In the genomic region with DNA sequence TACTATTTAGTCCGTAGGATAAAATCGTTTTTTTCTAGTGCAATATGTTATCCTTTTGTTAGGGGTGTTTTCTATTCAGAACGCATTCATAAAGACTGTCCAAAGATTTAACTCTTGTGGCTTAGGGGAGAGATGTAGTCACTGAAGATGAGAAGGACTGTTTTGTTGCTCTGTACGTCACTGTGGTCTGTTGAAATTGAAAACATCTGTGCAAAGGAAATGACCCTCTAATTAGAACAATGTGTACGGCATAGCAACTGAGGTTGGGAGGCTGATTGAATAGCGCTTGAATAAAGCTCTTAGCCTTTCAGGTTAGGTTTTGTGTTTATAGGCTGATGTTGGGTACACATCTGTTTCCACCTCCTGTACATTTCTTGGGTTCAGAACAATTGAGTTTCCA, we compare ENCODE assay signal across 14 cellular contexts.
DNase-seq lines count a peak whose midpoint lies in the region; ATAC-seq, FAIRE-seq and TF ChIP-seq lines count a peak whose summit lies in the region.
"Had no signal": no experiment of that assay in that cellular context is flagged by ENCODE, and none has a peak within 500 bp of the region (broad histone marks: within the 10 kb centered on the region; RNA-seq: fewer than 3 reads in every experiment).

No MANE protein-coding gene starts in this region.

- intact Hi-C loops in pancreas (cut with DNase I) (no loop called here), upper lobe of right lung (cut with DNase I) (no loop called here)

- H2AFZ ChIP-seq in DND-41 (ENCODE audit: low read depth, low read length): no peak overlapping the region

- H3K4me1 Mint-ChIP-seq in effector memory CD8-positive, alpha-beta T cell (ENCODE audit: low read depth in 2 of 2): no peaks in the 10 kb centered on the region
- no peaks in the 10 kb centered on the region for H3K4me1 Mint-ChIP-seq in stimulated activated naive CD8-positive, alpha-beta T cell treated with anti-CD3 and anti-CD28 coated beads, Interleukin-15, amount 100 ng/mL, for 72 hours

- H3K4me3 Mint-ChIP-seq in effector memory CD8-positive, alpha-beta T cell: no peak overlapping the region
- H3K4me3 Mint-ChIP-seq in stimulated activated naive CD8-positive, alpha-beta T cell treated with anti-CD3 and anti-CD28 coated beads, Interleukin-15, amount 100 ng/mL, for 72 hours: no peak overlapping the region

- H3K79me2 ChIP-seq in DND-41 (ENCODE audit: insufficient read depth, low read length): no peaks in the 10 kb centered on the region

- H3K4me3 ChIP-seq in DND-41 (ENCODE audit: low read depth in 1 of 2, low read length in 2 of 2) (no peak overlapping the region), SK-N-MC (peak overlapping the region; percentile 19), fibroblast of the aortic adventitia (ENCODE audit: low read depth, low read length) (no peak overlapping the region), pancreas (no peak overlapping the region), upper lobe of right lung (no peak overlapping the region)
- H3K4me3 ChIP-seq: K562 had no signal

- H3K27ac Mint-ChIP-seq in effector memory CD8-positive, alpha-beta T cell: no peak overlapping the region
- no peak overlapping the region for H3K27ac Mint-ChIP-seq in stimulated activated naive CD8-positive, alpha-beta T cell treated with anti-CD3 and anti-CD28 coated beads, Interleukin-15, amount 100 ng/mL, for 72 hours
- H3K27ac Mint-ChIP-seq: activated naive CD4-positive, alpha-beta T cell treated with anti-CD3 and anti-CD28 coated beads, Interleukin-2, amount 50 U/mL, for 72 hours had no signal

- peaks cover 16 to 28% of the 10 kb centered on the region in 2 donors for H3K27me3 Mint-ChIP-seq in effector memory CD8-positive, alpha-beta T cell
- H3K27me3 Mint-ChIP-seq in stimulated activated naive CD8-positive, alpha-beta T cell treated with anti-CD3 and anti-CD28 coated beads, Interleukin-15, amount 100 ng/mL, for 72 hours: peaks cover 22% of the 10 kb centered on the region

- H3K27me3 ChIP-seq in DND-41 (ENCODE audit: insufficient read depth, low read length, poor library complexity) (no peaks in the 10 kb centered on the region), pancreas (no peaks in the 10 kb centered on the region), upper lobe of right lung (no peaks in the 10 kb centered on the region)

- 50 to 61% methylated on average over 6 of the region's 6 CpGs for WGBS in pancreas, 2 donors

- no peaks in the 10 kb centered on the region for H3K36me3 Mint-ChIP-seq in effector memory CD8-positive, alpha-beta T cell (ENCODE audit: insufficient read depth)
- H3K36me3 Mint-ChIP-seq: activated naive CD4-positive, alpha-beta T cell treated with anti-CD3 and anti-CD28 coated beads, Interleukin-2, amount 50 U/mL, for 72 hours had no signal

- DNase-seq in DND-41: no peak
- DNase-seq in SK-N-MC (ENCODE audit: low read depth, low spot score): peak; percentile 65
- peak; percentile 99 for DNase-seq in fibroblast of the aortic adventitia (ENCODE audit: low read depth)
- no peak for DNase-seq in pancreas
- DNase-seq in effector memory CD8-positive, alpha-beta T cell: no peak
- no peak for DNase-seq in upper lobe of right lung
- DNase-seq in stimulated activated naive CD8-positive, alpha-beta T cell treated with anti-CD3 and anti-CD28 coated beads, Interleukin-15, amount 100 ng/mL, for 72 hours: no peak
- DNase-seq: activated CD8-positive, alpha-beta memory T cell treated with anti-CD3 and anti-CD28 coated beads for 24 hours had no signal

- H3K9me3 Mint-ChIP-seq in effector memory CD8-positive, alpha-beta T cell: no peaks in the 10 kb centered on the region
- H3K9me3 Mint-ChIP-seq in stimulated activated naive CD8-positive, alpha-beta T cell treated with anti-CD3 and anti-CD28 coated beads, Interleukin-15, amount 100 ng/mL, for 72 hours: no peaks in the 10 kb centered on the region
- H3K9me3 Mint-ChIP-seq: activated naive CD4-positive, alpha-beta T cell treated with anti-CD3 and anti-CD28 coated beads, Interleukin-2, amount 50 U/mL, for 72 hours had no signal

- no peak for TF ChIP-seq CTCF in DND-41 (IDR thresholded peaks at IDR 0.05; ENCODE audit: borderline replicate concordance, extremely low read depth, low read length, poor library complexity, severe bottlenecking)
- TF ChIP-seq CTCF in fibroblast of the aortic adventitia (IDR thresholded peaks at IDR 0.05; ENCODE audit: insufficient read depth, low read length): no peak
- TF ChIP-seq CTCF in pancreas (IDR thresholded peaks at IDR 0.05): no peak
- no peak for TF ChIP-seq CTCF in upper lobe of right lung (IDR thresholded peaks at IDR 0.05)

- H3K9ac ChIP-seq in DND-41 (ENCODE audit: low read depth, low read length) (no peak overlapping the region), SK-N-MC (ENCODE audit: insufficient read length) (no peak overlapping the region)

- H3K9me3 ChIP-seq in DND-41 (ENCODE audit: insufficient read depth, low read length, severe bottlenecking): no peaks in the 10 kb centered on the region
- H3K9me3 ChIP-seq in SK-N-MC (ENCODE audit: low read depth, low read length): no peaks in the 10 kb centered on the region
- no peaks in the 10 kb centered on the region for H3K9me3 ChIP-seq in pancreas
- H3K9me3 ChIP-seq in upper lobe of right lung: no peaks in the 10 kb centered on the region

- H3K36me3 ChIP-seq in DND-41 (ENCODE audit: insufficient read depth, low read length): no peaks in the 10 kb centered on the region
- H3K36me3 ChIP-seq in SK-N-MC (ENCODE audit: insufficient read depth, low read length): no peaks in the 10 kb centered on the region
- H3K36me3 ChIP-seq in pancreas: no peaks in the 10 kb centered on the region
- H3K36me3 ChIP-seq in upper lobe of right lung: no peaks in the 10 kb centered on the region

- no peak for FAIRE-seq in pancreas (lab: Jason Lieb, UNC)
- FAIRE-seq: GM12891, K562 had no signal

- H4K20me1 ChIP-seq in DND-41 (ENCODE audit: insufficient read depth, low read length): no peaks in the 10 kb centered on the region

- no peak overlapping the region for H3K4me2 ChIP-seq in DND-41 (ENCODE audit: insufficient read depth, low read length)

- H3K27ac ChIP-seq in DND-41 (ENCODE audit: low read length) (no peak overlapping the region), SK-N-MC (peak overlapping the region; percentile 71; the same call in 1 of the 2 replicates), pancreas (no peak overlapping the region), upper lobe of right lung (no peak overlapping the region)
- H3K27ac ChIP-seq: epithelial cell of prostate had no signal

- ATAC-seq in DND-41 (ENCODE audit: insufficient read depth, low read depth) (peak; percentile 63), pancreas (peak in 3 of 4 donors; percentile 58 to 64 (median 60)), upper lobe of right lung (no peak), HG03354 (IDR thresholded peaks at IDR 0.05; ENCODE audit: poor library complexity, severe bottlenecking, unreplicated experiment) (no peak)
- no peak for ATAC-seq in effector memory CD8-positive, alpha-beta T cell (replicated peaks)
- ATAC-seq in stimulated activated naive CD8-positive, alpha-beta T cell treated with anti-CD3 and anti-CD28 coated beads, Interleukin-15, amount 100 ng/mL, for 72 hours: no peak
- ATAC-seq: activated naive CD4-positive, alpha-beta T cell treated with anti-CD3 and anti-CD28 coated beads, Interleukin-2, amount 50 U/mL, for 72 hours; K562; left lobe of liver had no signal

- H3K4me1 ChIP-seq in DND-41 (ENCODE audit: insufficient read depth, low read length): no peaks in the 10 kb centered on the region
- no peaks in the 10 kb centered on the region for H3K4me1 ChIP-seq in pancreas
- H3K4me1 ChIP-seq in upper lobe of right lung: no peaks in the 10 kb centered on the region

Comparison
In these comparisons a context has a peak if more than half of its experiments do, and no peak if none do; other contexts are left out.
1. ATAC-seq: peak in DND-41 (single experiment) and pancreas (3 of 4); none in effector memory CD8-positive, alpha-beta T cell (single experiment), upper lobe of right lung (single experiment), stimulated activated naive CD8-positive, alpha-beta T cell treated with anti-CD3 and anti-CD28 coated beads, Interleukin-15, amount 100 ng/mL, for 72 hours (single experiment) and HG03354 (single experiment).
2. DNase-seq: peak in SK-N-MC (single experiment) and fibroblast of the aortic adventitia (single experiment); none in DND-41 (single experiment), pancreas (0 of 6), effector memory CD8-positive, alpha-beta T cell (0 of 3), upper lobe of right lung (single experiment) and stimulated activated naive CD8-positive, alpha-beta T cell treated with anti-CD3 and anti-CD28 coated beads, Interleukin-15, amount 100 ng/mL, for 72 hours (0 of 2).